ENCODE assay signal across 9 cellular contexts in the genomic region with DNA sequence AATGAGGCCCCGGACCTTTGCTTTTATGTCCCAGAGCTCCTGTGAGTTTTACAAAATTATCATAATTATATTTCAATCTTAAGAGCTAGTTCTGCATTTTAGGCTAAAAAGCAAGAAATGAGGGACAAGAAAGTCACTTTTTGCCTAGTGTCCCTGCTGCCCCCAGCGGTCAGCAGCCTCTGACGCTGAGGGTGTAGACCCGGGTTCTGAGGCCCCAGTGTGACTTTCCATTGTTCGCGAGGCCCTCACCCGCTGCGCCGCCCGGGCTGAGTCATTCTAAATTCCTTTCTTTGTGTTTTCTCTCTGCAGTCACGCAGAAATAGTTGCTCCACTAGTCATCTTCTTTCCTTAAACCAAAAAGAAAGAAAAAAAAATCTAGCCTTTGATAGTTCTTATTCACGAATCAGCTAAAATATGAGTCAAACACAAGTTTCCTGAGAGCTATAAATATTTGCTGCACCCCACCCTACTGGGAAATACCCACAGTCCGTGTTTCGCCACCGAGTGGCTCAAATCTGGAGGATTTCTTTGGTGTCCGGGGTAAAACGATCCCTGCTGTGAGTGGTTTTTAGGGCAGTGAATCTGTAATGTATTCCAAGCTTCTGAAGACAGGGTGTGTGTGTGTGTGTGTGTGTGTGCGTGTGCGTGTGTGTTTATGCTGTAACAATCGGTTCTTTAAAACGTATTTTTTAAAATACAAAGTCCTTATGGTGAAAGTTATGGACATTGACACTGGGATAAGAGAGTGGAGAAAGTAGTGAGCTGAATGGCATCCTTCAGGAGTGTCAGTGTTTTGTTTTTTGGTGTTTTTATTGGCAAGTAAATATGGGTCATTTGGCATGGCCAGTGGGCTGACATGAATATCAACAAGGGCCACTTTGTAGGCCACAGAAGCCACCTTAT. TPM values are rescaled to one million over a fixed set of nuclear protein-coding genes. Genes with fewer than 3 reads are reported as not detected.
A peak's percentile ranks its signal among the peaks of the same experiment; 100 is the strongest.
DNase-seq lines count a peak whose midpoint lies in the region; ATAC-seq and TF ChIP-seq lines count a peak whose summit lies in the region.
"Had no signal": no experiment of that assay in that cellular context is flagged by ENCODE, and none has a peak within 500 bp of the region (broad histone marks: within the 10 kb centered on the region; RNA-seq: fewer than 3 reads in every experiment).

No MANE protein-coding gene starts in this region.

- peaks cover 30% of the 10 kb centered on the region for H3K4me1 ChIP-seq in suprapubic skin

- H3K27ac ChIP-seq in suprapubic skin, result peak overlapping the region; percentile 92
- H3K27ac ChIP-seq: 22Rv1 had no signal

- peak in 1 of 2 donors; percentile 27 for TF ChIP-seq POLR2A in suprapubic skin (IDR thresholded peaks at IDR 0.05)

- no peaks in the 10 kb centered on the region for H3K9me3 ChIP-seq in suprapubic skin

- peak overlapping the region; percentile 34 for H3K4me3 ChIP-seq in suprapubic skin

- WGBS in suprapubic skin, result 4% methylated on average over 21 of the region's 21 CpGs

- TF ChIP-seq CTCF in suprapubic skin (IDR thresholded peaks at IDR 0.05), result peak; percentile 26 to 39

- no peaks in the 10 kb centered on the region for H3K36me3 ChIP-seq in suprapubic skin

- no peaks in the 10 kb centered on the region for H3K27me3 ChIP-seq in suprapubic skin

- DNase-seq in DMS153 (lab: John Stamatoyannopoulos, UW), result peak; percentile 10
- no peak for DNase-seq in DMS153 treated with DMSO at 0.1 percent for 48 hours (lab: John Stamatoyannopoulos, UW; ENCODE audit: unreplicated experiment)
- DNase-seq in SHP77 (lab: John Stamatoyannopoulos, UW), result peak; percentile 28 to 52
- peak; percentile 54 for DNase-seq in activated gamma-delta T cell treated with Interleukin-2 at 50 U/mL for 16 hours
- peak; percentile 92 for DNase-seq in globus pallidus (ENCODE audit: low spot score)
- DNase-seq in occipital lobe (lab: John Stamatoyannopoulos, UW), result peak; percentile 63
- DNase-seq in suprapubic skin (ENCODE audit: low spot score in 2 of 2), result peak; percentile 89 to 93

- TF ChIP-seq EP300 in suprapubic skin (IDR thresholded peaks at IDR 0.05), result no peak

- ATAC-seq in HG03103 (IDR thresholded peaks at IDR 0.05; ENCODE audit: low read depth, unreplicated experiment), result peak; percentile 68

RNA-seq across cellular contexts. Expression of a gene that starts 59.7 kb away (rescaled TPM):
- 15,287 TPM for total RNA-seq in occipital lobe
- total RNA-seq in suprapubic skin, result over 10,000 TPM in 3 of 4 donors, 1,000 to 10,000 TPM in 1; 8,061 to 12,310 (median 11,939) TPM
